Comparison of ENCODE assay signal across 12 cellular contexts in the genomic region with DNA sequence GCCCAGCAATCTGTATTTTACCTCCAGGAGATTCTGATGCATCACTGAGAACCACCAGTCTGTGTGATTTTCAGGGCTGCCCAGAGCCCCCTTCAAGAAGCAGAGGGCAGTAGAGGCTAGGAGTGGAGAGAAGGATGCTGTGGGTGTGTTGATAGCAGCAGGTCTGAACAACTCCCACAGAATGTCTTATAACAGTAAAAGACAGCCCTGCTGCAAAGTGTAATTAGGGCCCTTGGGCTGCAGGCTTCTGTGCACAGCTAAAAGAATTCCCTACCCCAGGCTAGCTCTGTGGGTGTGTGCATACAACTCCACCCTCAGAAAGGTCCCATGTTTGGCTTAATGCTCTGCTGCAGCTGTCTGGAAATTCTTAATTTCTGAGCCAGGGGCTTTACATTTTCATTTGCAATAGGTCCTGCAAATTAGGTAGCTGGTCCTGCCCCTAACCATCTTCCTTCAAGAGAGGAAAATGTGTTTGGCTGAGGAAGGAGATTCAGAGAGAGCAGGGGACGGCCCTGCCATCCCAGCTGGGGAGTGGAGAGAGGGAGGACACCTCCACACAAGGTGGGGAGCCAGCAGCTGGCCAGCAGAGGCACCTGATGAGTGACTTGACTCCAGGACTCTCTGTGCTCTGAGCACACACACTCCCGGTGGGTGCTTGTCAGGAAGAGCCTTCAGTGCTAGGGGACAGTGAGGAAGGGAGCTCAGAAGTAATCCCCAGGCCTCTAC. TPM values are rescaled to one million over a fixed set of nuclear protein-coding genes. Genes with fewer than 3 reads are reported as not detected.
A peak's percentile ranks its signal among the peaks of the same experiment; 100 is the strongest.
DNase-seq lines count a peak whose midpoint lies in the region; ATAC-seq and TF ChIP-seq lines count a peak whose summit lies in the region.
"Had no signal": no experiment of that assay in that cellular context is flagged by ENCODE, and none has a peak within 500 bp of the region (broad histone marks: within the 10 kb centered on the region; RNA-seq: fewer than 3 reads in every experiment).

No MANE protein-coding gene starts in this region.

- no peaks in the 10 kb centered on the region for H3K9me3 Mint-ChIP-seq in endodermal cell
- H3K9me3 Mint-ChIP-seq: central memory CD8-positive, alpha-beta T cell had no signal

- DNase-seq in ELR (ENCODE audit: low read depth): peak; percentile 28
- peak; percentile 10 for DNase-seq in NCI-H69 (lab: John Stamatoyannopoulos, UW)
- peak; percentile 37 for DNase-seq in endodermal cell
- no peak for DNase-seq in retinal pigment epithelial cell (ENCODE audit: low read depth)
- DNase-seq in HT-29 (ENCODE audit: low spot score): no peak
- DNase-seq in H4 (ENCODE audit: low spot score): no peak
- no peak for DNase-seq in putamen (ENCODE audit: low spot score)
- DNase-seq: NCI-H187, retina had no signal

- H3K27me3 ChIP-seq in endodermal cell (ENCODE audit: control insufficient read depth, insufficient read depth, low read length, poor library complexity, severe bottlenecking): no peaks in the 10 kb centered on the region
- H3K27me3 ChIP-seq: Peyer's patch had no signal

- no peak overlapping the region for H3K27ac ChIP-seq in endodermal cell (ENCODE audit: low read depth, low read length)
- H3K27ac ChIP-seq: Peyer's patch had no signal

- no peaks in the 10 kb centered on the region for H3K9me3 ChIP-seq in endodermal cell (ENCODE audit: control insufficient read depth, low read length)
- H3K9me3 ChIP-seq: Peyer's patch had no signal

- H3K9ac ChIP-seq in endodermal cell (ENCODE audit: extremely low read depth, low read length, poor library complexity, severe bottlenecking): no peak overlapping the region

- TF ChIP-seq CTCF in endodermal cell (conservative IDR thresholded peaks at IDR 0.05) (peak; percentile 15), retinal pigment epithelial cell (conservative IDR thresholded peaks at IDR 0.05; ENCODE audit: low read depth, low read length) (peak; percentile 8)

- H3K36me3 Mint-ChIP-seq in endodermal cell (ENCODE audit: low read depth): peaks cover 65% of the 10 kb centered on the region

- no peaks in the 10 kb centered on the region for H3K4me1 Mint-ChIP-seq in endodermal cell

- 84 to 87% methylated on average over 2 of the region's 2 CpGs for WGBS in endodermal cell (ENCODE audit: insufficient coverage in 1 of 2, insufficient read length in 1 of 2), 2 experiments

- H3K4me3 Mint-ChIP-seq in endodermal cell: no peak overlapping the region
- H3K4me3 Mint-ChIP-seq: central memory CD8-positive, alpha-beta T cell had no signal

- ATAC-seq in GM21576 (IDR thresholded peaks at IDR 0.05; ENCODE audit: unreplicated experiment): no peak

- no peak overlapping the region for H3K4me3 ChIP-seq in endodermal cell (ENCODE audit: low read length)
- H3K4me3 ChIP-seq in retinal pigment epithelial cell (ENCODE audit: low read length): no peak overlapping the region
- H3K4me3 ChIP-seq: Peyer's patch had no signal

- H3K36me3 ChIP-seq in endodermal cell (ENCODE audit: control insufficient read depth, insufficient read depth, low read length): peaks cover 60% of the 10 kb centered on the region
- H3K36me3 ChIP-seq: Peyer's patch had no signal

- no peaks in the 10 kb centered on the region for H3K4me1 ChIP-seq in endodermal cell (ENCODE audit: control insufficient read depth, insufficient read depth, low read length)

- no peaks in the 10 kb centered on the region for H3K27me3 Mint-ChIP-seq in endodermal cell (ENCODE audit: insufficient read depth)

- no peak overlapping the region for H3K27ac Mint-ChIP-seq in endodermal cell

RNA-seq across cellular contexts. Expression of a gene that starts 43.3 kb away (rescaled TPM):
- 1 to 10 TPM; 2.2 to 3.0 TPM for total RNA-seq in endodermal cell
- polyA plus RNA-seq in endodermal cell (2013, experiment 1 of 2): 20.7 TPM
- 16.9 TPM for polyA plus RNA-seq in endodermal cell (2013, experiment 2 of 2)
- not detected in 2 replicates for total RNA-seq in HT-29 (2014; rRNA removed; shearing (Covaris generic))
- total RNA-seq in H4 (2014; rRNA removed; shearing (Covaris generic)): 1.1 and 1.5 TPM in 2 replicates

Comparison
In these comparisons a context has a peak if more than half of its experiments do, and no peak if none do; other contexts are left out.
1. DNase-seq: peak in ELR (single experiment), NCI-H69 (single experiment) and endodermal cell (single experiment); none in retinal pigment epithelial cell (single experiment), HT-29 (single experiment), H4 (single experiment) and putamen (single experiment).